ENCODE assay signal across 9 cellular contexts in the genomic region with DNA sequence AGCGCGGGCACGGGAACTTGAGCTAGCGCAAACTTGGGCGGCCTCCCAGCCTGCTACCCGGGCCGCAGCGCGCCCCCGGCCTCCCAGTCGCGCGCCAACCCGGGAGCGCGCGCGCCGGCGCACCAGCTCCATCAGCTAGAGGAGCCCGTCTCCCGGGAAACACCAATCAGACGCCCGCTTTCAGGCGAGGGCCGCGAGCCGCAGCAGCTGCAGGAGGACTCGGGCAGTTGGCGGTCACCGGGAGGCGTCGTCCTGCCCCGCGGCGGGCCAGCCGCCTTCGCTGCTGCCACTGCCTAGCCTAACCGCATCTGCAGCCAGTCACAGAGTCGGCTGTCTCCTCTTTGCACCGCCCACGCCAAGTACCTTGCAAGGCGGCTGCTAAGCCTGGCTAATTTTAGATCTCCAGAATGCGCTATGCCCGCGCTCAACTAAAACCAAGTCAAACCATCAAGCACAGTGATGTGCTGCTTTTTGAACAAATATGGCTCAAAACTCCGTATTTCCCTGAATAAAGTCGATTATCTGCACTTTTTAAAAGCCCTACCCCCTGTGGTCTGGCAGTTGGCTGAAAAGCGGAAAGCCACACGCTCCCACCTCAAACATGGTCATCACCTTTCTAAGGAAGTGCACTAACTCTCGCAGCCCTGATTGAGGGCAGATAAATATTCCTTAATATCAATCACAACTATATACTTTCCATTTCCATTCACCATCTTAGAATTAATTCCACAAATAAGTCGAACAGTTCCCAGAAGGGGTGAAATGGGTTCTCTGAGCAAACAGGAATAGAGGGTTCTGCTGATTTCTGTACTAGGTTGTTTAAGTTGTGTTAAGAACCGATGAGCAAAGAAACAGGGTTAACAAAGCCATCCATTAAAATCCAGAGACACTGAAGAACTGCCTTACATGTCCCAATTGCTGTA.
A peak's percentile ranks its signal among the peaks of the same experiment; 100 is the strongest.
DNase-seq lines count a peak whose midpoint lies in the region; ATAC-seq and TF ChIP-seq lines count a peak whose summit lies in the region.
"Had no signal": no experiment of that assay in that cellular context is flagged by ENCODE, and none has a peak within 500 bp of the region (broad histone marks: within the 10 kb centered on the region; RNA-seq: fewer than 3 reads in every experiment).

No MANE protein-coding gene starts in this region.

- peak overlapping the region; percentile 95 for H3K27ac ChIP-seq in angular gyrus (ENCODE audit: low read depth, low read length)
- H3K27ac ChIP-seq: neutrophil had no signal

- peak overlapping the region; percentile 43 for H3K4me3 ChIP-seq in skeletal muscle cell (ENCODE audit: low read depth, low read length)

- TF ChIP-seq CTCF in GM20000 (IDR thresholded peaks at IDR 0.05; ENCODE audit: extremely low read depth, missing control alignments): no peak

- peak; percentile 72 for ATAC-seq in HG03520 (IDR thresholded peaks at IDR 0.05; ENCODE audit: unreplicated experiment)

- peak; percentile 99 for DNase-seq in ELF-1 (ENCODE audit: low read depth, low spot score)
- peak; percentile 86 for DNase-seq in GM20000 (ENCODE audit: low spot score)
- DNase-seq in NCI-H526 (lab: John Stamatoyannopoulos, UW): peak; percentile 90 to 94
- DNase-seq in hippocampal formation (lab: John Stamatoyannopoulos, UW): peak; percentile 95
- peak; percentile 37 for DNase-seq in skeletal muscle cell (ENCODE audit: low read depth)
- no peak for DNase-seq in amniotic stem cell (lab: John Stamatoyannopoulos, UW)
